Comparison of ENCODE assay signal across 8 cellular contexts in the genomic region with DNA sequence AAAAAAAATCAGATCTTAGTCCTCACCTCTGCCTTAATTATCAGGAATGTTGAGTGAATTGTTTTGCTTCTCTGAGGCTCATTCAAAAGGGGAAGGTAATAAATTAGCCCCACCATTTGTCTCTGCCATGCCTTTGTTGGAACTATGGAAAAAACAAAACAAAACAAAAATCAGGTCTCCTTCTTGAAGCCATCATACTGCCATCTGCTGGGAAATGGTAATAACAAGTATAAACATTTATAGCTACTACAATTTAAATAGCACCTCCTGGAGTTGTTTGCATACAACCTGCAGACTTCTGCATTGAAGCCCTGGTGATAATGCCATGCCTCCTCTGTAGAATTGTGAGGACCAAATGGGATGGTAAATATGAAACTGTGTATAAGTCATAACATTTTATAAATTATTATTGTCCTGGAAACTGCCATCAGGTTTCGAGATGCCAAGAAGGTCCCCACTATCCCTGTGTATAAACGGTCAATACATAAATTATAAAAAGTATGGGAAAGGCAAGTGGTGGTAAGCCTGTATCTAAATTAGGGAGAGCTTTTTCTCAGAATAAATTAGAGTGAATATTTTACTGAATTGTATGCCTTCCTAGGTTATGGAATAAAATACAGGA.
A peak's percentile ranks its signal among the peaks of the same experiment; 100 is the strongest.
DNase-seq lines count a peak whose midpoint lies in the region; ATAC-seq and TF ChIP-seq lines count a peak whose summit lies in the region.

No MANE protein-coding gene starts in this region.

- H3K27me3 ChIP-seq in GM23338 (ENCODE audit: insufficient read depth) = no peaks in the 10 kb centered on the region
- H3K27me3 ChIP-seq in adrenal gland = no peaks in the 10 kb centered on the region
- H3K27me3 ChIP-seq in suprapubic skin = no peaks in the 10 kb centered on the region

- TF ChIP-seq EP300 in suprapubic skin (IDR thresholded peaks at IDR 0.05) = no peak

- H3K4me1 Mint-ChIP-seq in GM23338 = peaks cover 15% of the 10 kb centered on the region

- H3K9me3 ChIP-seq in adrenal gland (replicated peaks in 1 of 3) = no peaks in the 10 kb centered on the region
- H3K9me3 ChIP-seq in suprapubic skin = no peaks in the 10 kb centered on the region

- DNase-seq in AML-193 (lab: John Stamatoyannopoulos, UW) (peak; percentile 51 to 60), GM23338 (ENCODE audit: low spot score) (peak; percentile 80), NCI-H2196 (lab: John Stamatoyannopoulos, UW; ENCODE audit: unreplicated experiment) (peak; percentile 58), adrenal gland (no peak), iPS-NIHi11 (ENCODE audit: low spot score) (peak; percentile 58), suprapubic skin (ENCODE audit: low spot score in 2 of 2) (no peak)

- ATAC-seq in GM23338 (peak; percentile 67), HG02798 (IDR thresholded peaks at IDR 0.05; ENCODE audit: poor library complexity, unreplicated experiment) (no peak), HG02840 (IDR thresholded peaks at IDR 0.05; ENCODE audit: low FRiP score, unreplicated experiment) (no peak)

- H3K4me1 ChIP-seq in GM23338 (ENCODE audit: insufficient read depth) (peaks cover 8% of the 10 kb centered on the region; the same call in 1 of the 2 replicates), adrenal gland (replicated peaks in 1 of 2) (no peaks in the 10 kb centered on the region), suprapubic skin (peaks cover 3% of the 10 kb centered on the region)

- H3K9me3 Mint-ChIP-seq in GM23338 = peaks cover 4% of the 10 kb centered on the region; the same call in 1 of the 3 replicates

- H3K27ac Mint-ChIP-seq in GM23338 = peak overlapping the region; percentile 70; the same call in 1 of the 2 replicates

- peak overlapping the region; percentile 48 for H3K27ac ChIP-seq in GM23338 (ENCODE audit: low read depth)
- no peak overlapping the region for H3K27ac ChIP-seq in adrenal gland
- no peak overlapping the region for H3K27ac ChIP-seq in suprapubic skin

- H3K36me3 ChIP-seq in GM23338 (ENCODE audit: insufficient read depth) (no peaks in the 10 kb centered on the region), adrenal gland (replicated peaks in 1 of 2) (no peaks in the 10 kb centered on the region), suprapubic skin (no peaks in the 10 kb centered on the region)

- TF ChIP-seq CTCF in GM23338 (conservative IDR thresholded peaks at IDR 0.05; ENCODE audit: low read depth in 2 of 2) (peak; percentile 60 to 74), adrenal gland (IDR thresholded peaks at IDR 0.05) (peak; percentile 33 to 74 (median 58)), suprapubic skin (IDR thresholded peaks at IDR 0.05) (peak; percentile 8 to 31)

- H2AFZ ChIP-seq in GM23338 = no peak overlapping the region

- H3K36me3 Mint-ChIP-seq in GM23338 (ENCODE audit: low read depth) = peaks cover 5% of the 10 kb centered on the region

- peaks cover 11% of the 10 kb centered on the region; the same call in 1 of the 2 replicates for H3F3A ChIP-seq in GM23338 (replicated peaks; ENCODE audit: low read depth)

- no peak overlapping the region for H3K4me2 ChIP-seq in GM23338

- no peak for TF ChIP-seq POLR2A in adrenal gland (IDR thresholded peaks at IDR 0.05)
- no peak for TF ChIP-seq POLR2A in suprapubic skin (IDR thresholded peaks at IDR 0.05)

- no peaks in the 10 kb centered on the region for H3K27me3 Mint-ChIP-seq in GM23338 (ENCODE audit: insufficient read depth, low read depth, poor library complexity)

- WGBS in adrenal gland, 4 donors = 78 to 87% (median 80%) methylated on average over 2 of the region's 2 CpGs
- WGBS in suprapubic skin = 76% methylated on average over 2 of the region's 2 CpGs

- intact Hi-C loops in adrenal gland (cut with DNase I) = loop anchor here in 1 of 2 donors (5.0 to 10.0 kb wide), 2 partner anchors 255 to 657 kb away; a partner anchor contains a TSS

- no peak overlapping the region for H3K4me3 Mint-ChIP-seq in GM23338

- H3K79me2 ChIP-seq in GM23338 (replicated peaks; ENCODE audit: insufficient read depth) = peaks cover 43% of the 10 kb centered on the region

- H4K20me1 ChIP-seq in GM23338 (replicated peaks; ENCODE audit: insufficient read depth) = 0 out of 2 replicates have a peak, but pooled peaks cover 5% of the 10 kb centered on the region

- no peaks in the 10 kb centered on the region for H3K9me2 ChIP-seq in GM23338 (ENCODE audit: insufficient read depth)

- H3K4me3 ChIP-seq in GM23338 = no peak overlapping the region
- no peak overlapping the region for H3K4me3 ChIP-seq in adrenal gland
- H3K4me3 ChIP-seq in suprapubic skin = no peak overlapping the region

TF ChIP-seq in GM23338, 12 proteins besides CTCF, POLR2A, EP300 and RAD21 (continues in another document):
- TF ChIP-seq EZH2 (IDR thresholded peaks at IDR 0.05; ENCODE audit: low read depth, unreplicated experiment) (no peak), JUNB (IDR thresholded peaks at IDR 0.05; ENCODE audit: unreplicated experiment) (no peak), STAT1 (IDR thresholded peaks at IDR 0.05; ENCODE audit: unreplicated experiment) (no peak), EZH2phosphoT487 (IDR thresholded peaks at IDR 0.05; ENCODE audit: unreplicated experiment) (no peak), NANOG (IDR thresholded peaks at IDR 0.05; ENCODE audit: borderline replicate concordance) (no peak), CREB1 (CRISPR knock-in tag; IDR thresholded peaks at IDR 0.05; ENCODE audit: low read depth) (no peak), POLR2AphosphoS5 (IDR thresholded peaks at IDR 0.05; ENCODE audit: low read depth) (no peak), ZNF331 (CRISPR knock-in tag; IDR thresholded peaks at IDR 0.05; ENCODE audit: low read depth) (no peak), ZNF114 (CRISPR knock-in tag; IDR thresholded peaks at IDR 0.05) (no peak)
- TF ChIP-seq, protein P1, sequence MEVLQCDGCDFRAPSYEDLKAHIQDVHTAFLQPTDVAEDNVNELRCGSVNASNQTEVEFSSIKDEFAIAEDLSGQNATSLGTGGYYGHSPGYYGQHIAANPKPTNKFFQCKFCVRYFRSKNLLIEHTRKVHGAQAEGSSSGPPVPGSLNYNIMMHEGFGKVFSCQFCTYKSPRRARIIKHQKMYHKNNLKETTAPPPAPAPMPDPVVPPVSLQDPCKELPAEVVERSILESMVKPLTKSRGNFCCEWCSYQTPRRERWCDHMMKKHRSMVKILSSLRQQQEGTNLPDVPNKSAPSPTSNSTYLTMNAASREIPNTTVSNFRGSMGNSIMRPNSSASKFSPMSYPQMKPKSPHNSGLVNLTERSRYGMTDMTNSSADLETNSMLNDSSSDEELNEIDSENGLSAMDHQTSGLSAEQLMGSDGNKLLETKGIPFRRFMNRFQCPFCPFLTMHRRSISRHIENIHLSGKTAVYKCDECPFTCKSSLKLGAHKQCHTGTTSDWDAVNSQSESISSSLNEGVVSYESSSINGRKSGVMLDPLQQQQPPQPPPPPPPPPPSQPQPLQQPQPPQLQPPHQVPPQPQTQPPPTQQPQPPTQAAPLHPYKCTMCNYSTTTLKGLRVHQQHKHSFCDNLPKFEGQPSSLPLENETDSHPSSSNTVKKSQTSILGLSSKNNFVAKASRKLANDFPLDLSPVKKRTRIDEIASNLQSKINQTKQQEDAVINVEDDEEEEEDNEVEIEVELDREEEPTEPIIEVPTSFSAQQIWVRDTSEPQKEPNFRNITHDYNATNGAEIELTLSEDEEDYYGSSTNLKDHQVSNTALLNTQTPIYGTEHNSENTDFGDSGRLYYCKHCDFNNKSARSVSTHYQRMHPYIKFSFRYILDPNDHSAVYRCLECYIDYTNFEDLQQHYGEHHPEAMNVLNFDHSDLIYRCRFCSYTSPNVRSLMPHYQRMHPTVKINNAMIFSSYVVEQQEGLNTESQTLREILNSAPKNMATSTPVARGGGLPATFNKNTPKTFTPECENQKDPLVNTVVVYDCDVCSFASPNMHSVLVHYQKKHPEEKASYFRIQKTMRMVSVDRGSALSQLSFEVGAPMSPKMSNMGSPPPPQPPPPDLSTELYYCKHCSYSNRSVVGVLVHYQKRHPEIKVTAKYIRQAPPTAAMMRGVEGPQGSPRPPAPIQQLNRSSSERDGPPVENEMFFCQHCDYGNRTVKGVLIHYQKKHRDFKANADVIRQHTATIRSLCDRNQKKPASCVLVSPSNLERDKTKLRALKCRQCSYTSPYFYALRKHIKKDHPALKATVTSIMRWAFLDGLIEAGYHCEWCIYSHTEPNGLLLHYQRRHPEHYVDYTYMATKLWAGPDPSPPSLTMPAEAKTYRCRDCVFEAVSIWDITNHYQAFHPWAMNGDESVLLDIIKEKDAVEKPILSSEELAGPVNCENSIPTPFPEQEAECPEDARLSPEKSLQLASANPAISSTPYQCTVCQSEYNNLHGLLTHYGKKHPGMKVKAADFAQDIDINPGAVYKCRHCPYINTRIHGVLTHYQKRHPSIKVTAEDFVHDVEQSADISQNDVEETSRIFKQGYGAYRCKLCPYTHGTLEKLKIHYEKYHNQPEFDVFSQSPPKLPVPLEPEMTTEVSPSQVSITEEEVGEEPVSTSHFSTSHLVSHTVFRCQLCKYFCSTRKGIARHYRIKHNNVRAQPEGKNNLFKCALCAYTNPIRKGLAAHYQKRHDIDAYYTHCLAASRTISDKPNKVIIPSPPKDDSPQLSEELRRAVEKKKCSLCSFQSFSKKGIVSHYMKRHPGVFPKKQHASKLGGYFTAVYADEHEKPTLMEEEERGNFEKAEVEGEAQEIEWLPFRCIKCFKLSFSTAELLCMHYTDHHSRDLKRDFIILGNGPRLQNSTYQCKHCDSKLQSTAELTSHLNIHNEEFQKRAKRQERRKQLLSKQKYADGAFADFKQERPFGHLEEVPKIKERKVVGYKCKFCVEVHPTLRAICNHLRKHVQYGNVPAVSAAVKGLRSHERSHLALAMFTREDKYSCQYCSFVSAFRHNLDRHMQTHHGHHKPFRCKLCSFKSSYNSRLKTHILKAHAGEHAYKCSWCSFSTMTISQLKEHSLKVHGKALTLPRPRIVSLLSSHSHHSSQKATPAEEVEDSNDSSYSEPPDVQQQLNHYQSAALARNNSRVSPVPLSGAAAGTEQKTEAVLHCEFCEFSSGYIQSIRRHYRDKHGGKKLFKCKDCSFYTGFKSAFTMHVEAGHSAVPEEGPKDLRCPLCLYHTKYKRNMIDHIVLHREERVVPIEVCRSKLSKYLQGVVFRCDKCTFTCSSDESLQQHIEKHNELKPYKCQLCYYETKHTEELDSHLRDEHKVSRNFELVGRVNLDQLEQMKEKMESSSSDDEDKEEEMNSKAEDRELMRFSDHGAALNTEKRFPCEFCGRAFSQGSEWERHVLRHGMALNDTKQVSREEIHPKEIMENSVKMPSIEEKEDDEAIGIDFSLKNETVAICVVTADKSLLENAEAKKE (CRISPR knock-in tag; IDR thresholded peaks at IDR 0.05) = no peak
- TF ChIP-seq, protein P2, sequence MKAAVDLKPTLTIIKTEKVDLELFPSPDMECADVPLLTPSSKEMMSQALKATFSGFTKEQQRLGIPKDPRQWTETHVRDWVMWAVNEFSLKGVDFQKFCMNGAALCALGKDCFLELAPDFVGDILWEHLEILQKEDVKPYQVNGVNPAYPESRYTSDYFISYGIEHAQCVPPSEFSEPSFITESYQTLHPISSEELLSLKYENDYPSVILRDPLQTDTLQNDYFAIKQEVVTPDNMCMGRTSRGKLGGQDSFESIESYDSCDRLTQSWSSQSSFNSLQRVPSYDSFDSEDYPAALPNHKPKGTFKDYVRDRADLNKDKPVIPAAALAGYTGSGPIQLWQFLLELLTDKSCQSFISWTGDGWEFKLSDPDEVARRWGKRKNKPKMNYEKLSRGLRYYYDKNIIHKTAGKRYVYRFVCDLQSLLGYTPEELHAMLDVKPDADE (IDR thresholded peaks at IDR 0.05) = no peak

Comparison
In these comparisons a context has a peak if more than half of its experiments do, and no peak if none do; other contexts are left out.
1. DNase-seq: peak in AML-193 (2 of 2), GM23338 (single experiment), NCI-H2196 (single experiment) and iPS-NIHi11 (single experiment); none in adrenal gland (0 of 7) and suprapubic skin (0 of 2).
2. Peak in every context shown above with its lines, with median percentiles within 50 percentile points of each other: CTCF ChIP-seq.